In the genomic region with DNA sequence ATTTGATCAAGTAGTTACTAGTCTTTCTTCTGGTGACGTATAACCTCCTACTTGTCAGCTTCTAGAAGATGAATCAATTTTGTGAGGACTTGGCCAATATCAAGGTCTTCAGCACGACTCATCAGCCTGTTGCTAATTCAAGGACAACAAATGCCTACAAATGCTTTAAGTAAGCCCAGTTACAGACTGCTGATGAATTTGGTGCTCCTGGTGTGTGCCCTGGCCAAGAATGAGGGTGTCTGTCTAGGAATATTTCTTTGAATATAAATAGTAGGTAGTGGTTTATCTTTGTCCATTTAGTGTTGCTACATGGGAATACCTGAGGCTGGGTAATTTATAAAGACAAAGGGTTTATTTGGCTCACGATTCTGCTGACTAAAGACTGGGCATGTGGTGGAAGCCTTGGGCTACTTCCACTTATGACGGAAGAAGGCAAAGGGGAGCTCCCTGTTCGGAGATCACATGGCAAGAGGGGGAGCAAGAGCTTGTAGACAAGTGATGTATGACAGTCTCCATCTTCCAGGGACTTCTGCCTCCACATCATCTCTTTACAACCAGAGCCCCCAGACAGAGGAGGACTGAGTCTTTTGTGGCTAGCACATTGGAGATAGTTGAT, we compare ENCODE assay signal across 15 cellular contexts.
A peak's percentile ranks its signal among the peaks of the same experiment; 100 is the strongest.
DNase-seq lines count a peak whose midpoint lies in the region; ATAC-seq, FAIRE-seq and TF ChIP-seq lines count a peak whose summit lies in the region.
"Had no signal": no experiment of that assay in that cellular context is flagged by ENCODE, and none has a peak within 500 bp of the region (broad histone marks: within the 10 kb centered on the region; RNA-seq: fewer than 3 reads in every experiment).

No MANE protein-coding gene starts in this region.

- in situ Hi-C loops in mammary epithelial cell (cut with MboI; ENCODE audit: low sequenced_read_pairs in 2 of 2): no loop called here

- H3K9me3 ChIP-seq in mammary epithelial cell (replicated peaks; ENCODE audit: insufficient read depth, low read length): no peaks in the 10 kb centered on the region
- no peaks in the 10 kb centered on the region for H3K9me3 ChIP-seq in right cardiac atrium (ENCODE audit: control insufficient read depth, low read length)
- no peaks in the 10 kb centered on the region for H3K9me3 ChIP-seq in pancreas

- intact Hi-C loops in mammary epithelial cell (cut with micrococcal nuclease): no loop called here
- intact Hi-C loops in right cardiac atrium (cut with DNase I): no loop called here
- intact Hi-C loops in pancreas (cut with DNase I): no loop called here

- CTCF ChIA-PET in mammary epithelial cell (lab: Charles Lee; ENCODE audit: low non-redundant PET): no interaction called here

- H3K9ac ChIP-seq in mammary epithelial cell (ENCODE audit: insufficient read depth, low read length): no peak overlapping the region

- dilution Hi-C loops in mammary epithelial cell (cut with HindIII; ENCODE audit: low sequenced_read_pairs): no loop called here

- WGBS in mammary epithelial cell (ENCODE audit: low coverage, missing lambda C conversion rate): 49% methylated on average over 5 of the region's 5 CpGs
- WGBS in right cardiac atrium: 55% methylated on average over 5 of the region's 5 CpGs
- 78 to 87% methylated on average over 5 of the region's 5 CpGs for WGBS in pancreas, 2 donors

- no peaks in the 10 kb centered on the region for H4K20me1 ChIP-seq in mammary epithelial cell (ENCODE audit: insufficient read depth, low read length)

- H3K4me2 ChIP-seq in mammary epithelial cell (ENCODE audit: insufficient read depth, low read depth, low read length): no peak overlapping the region

- H3K4me1 ChIP-seq in mammary epithelial cell (ENCODE audit: insufficient read depth, low read length) (peaks cover 3% of the 10 kb centered on the region), right cardiac atrium (ENCODE audit: control insufficient read depth, insufficient read depth, low read length) (peaks cover 8% of the 10 kb centered on the region), pancreas (no peaks in the 10 kb centered on the region)

- no peaks in the 10 kb centered on the region for H3K36me3 ChIP-seq in mammary epithelial cell (ENCODE audit: insufficient read depth, low read length)
- H3K36me3 ChIP-seq in pancreas: no peaks in the 10 kb centered on the region

- ATAC-seq in right cardiac atrium (peak; percentile 17 to 30), GM19324 (IDR thresholded peaks at IDR 0.05; ENCODE audit: low FRiP score, unreplicated experiment) (no peak), pancreas (no peak)

- no peak for FAIRE-seq in pancreas (lab: Jason Lieb, UNC)
- FAIRE-seq: HTR-8/SVneo, keratinocyte had no signal

- H3K4me3 ChIP-seq in mammary epithelial cell (replicated peaks in 1 of 3; ENCODE audit: insufficient read depth in 1 of 3, low read depth in 2 of 3, low read length in 3 of 3) (no peak overlapping the region), right cardiac atrium (ENCODE audit: low read length) (no peak overlapping the region), pancreas (no peak overlapping the region)

- BruUV-seq in mammary epithelial cell (replicated peaks; lab: Mats Ljungman, UMichigan): no TSS peak

- H3K27ac ChIP-seq in mammary epithelial cell (ENCODE audit: insufficient read depth, low read depth, low read length): no peak overlapping the region
- H3K27ac ChIP-seq in right cardiac atrium (ENCODE audit: low read length): peak overlapping the region; percentile 73
- H3K27ac ChIP-seq in pancreas: no peak overlapping the region

- DNase-seq in AG09319 (ENCODE audit: extremely low read depth, low read depth): peak; percentile 34
- peak; percentile 67 for DNase-seq in M059J (ENCODE audit: low read depth)
- DNase-seq in mammary epithelial cell: peak; percentile 86
- DNase-seq in right cardiac atrium: no peak
- no peak for DNase-seq in NCI-H510A (lab: John Stamatoyannopoulos, UW)
- no peak for DNase-seq in SW480 (ENCODE audit: low spot score)
- DNase-seq in pancreas: no peak
- DNase-seq: activated CD4-positive, alpha-beta T cell treated with anti-CD3 and anti-CD28 coated beads, Interleukin-2, amount 50 U/mL, for 4 hours; activated effector memory CD4-positive, alpha-beta T cell treated with Interleukin-2 at 50 U/mL for 16 hours; GF-D8; NCI-H1694; T-helper 1 cell had no signal

- no peak overlapping the region for H2AFZ ChIP-seq in mammary epithelial cell (ENCODE audit: low read depth, low read length)

- H3K27me3 ChIP-seq in mammary epithelial cell (ENCODE audit: insufficient read depth, low read length) (no peaks in the 10 kb centered on the region), right cardiac atrium (ENCODE audit: control insufficient read depth, insufficient read depth) (no peaks in the 10 kb centered on the region), pancreas (no peaks in the 10 kb centered on the region)

- H3K79me2 ChIP-seq in mammary epithelial cell (ENCODE audit: insufficient read depth, low read length): no peaks in the 10 kb centered on the region

- TF ChIP-seq CTCF in AG09319 (IDR thresholded peaks at IDR 0.05; ENCODE audit: low read depth, low read length) (no peak), mammary epithelial cell (conservative IDR thresholded peaks at IDR 0.05 in 1 of 2, IDR thresholded peaks at IDR 0.05 in 1 of 2; ENCODE audit: extremely low read depth in 1 of 2, insufficient read depth in 1 of 2, low read depth in 1 of 2, low read length in 2 of 2) (no peak), pancreas (IDR thresholded peaks at IDR 0.05) (no peak)

Comparison
In these comparisons a context has a peak if more than half of its experiments do, and no peak if none do; other contexts are left out.
1. DNase-seq: peak in AG09319 (single experiment), M059J (single experiment) and mammary epithelial cell (single experiment); none in right cardiac atrium (0 of 3), NCI-H510A (single experiment), SW480 (single experiment) and pancreas (0 of 6).
2. ATAC-seq: peak in right cardiac atrium (2 of 2); none in GM19324 (single experiment) and pancreas (0 of 4).